ENCODE assay signal across 1 cellular context in the genomic region with DNA sequence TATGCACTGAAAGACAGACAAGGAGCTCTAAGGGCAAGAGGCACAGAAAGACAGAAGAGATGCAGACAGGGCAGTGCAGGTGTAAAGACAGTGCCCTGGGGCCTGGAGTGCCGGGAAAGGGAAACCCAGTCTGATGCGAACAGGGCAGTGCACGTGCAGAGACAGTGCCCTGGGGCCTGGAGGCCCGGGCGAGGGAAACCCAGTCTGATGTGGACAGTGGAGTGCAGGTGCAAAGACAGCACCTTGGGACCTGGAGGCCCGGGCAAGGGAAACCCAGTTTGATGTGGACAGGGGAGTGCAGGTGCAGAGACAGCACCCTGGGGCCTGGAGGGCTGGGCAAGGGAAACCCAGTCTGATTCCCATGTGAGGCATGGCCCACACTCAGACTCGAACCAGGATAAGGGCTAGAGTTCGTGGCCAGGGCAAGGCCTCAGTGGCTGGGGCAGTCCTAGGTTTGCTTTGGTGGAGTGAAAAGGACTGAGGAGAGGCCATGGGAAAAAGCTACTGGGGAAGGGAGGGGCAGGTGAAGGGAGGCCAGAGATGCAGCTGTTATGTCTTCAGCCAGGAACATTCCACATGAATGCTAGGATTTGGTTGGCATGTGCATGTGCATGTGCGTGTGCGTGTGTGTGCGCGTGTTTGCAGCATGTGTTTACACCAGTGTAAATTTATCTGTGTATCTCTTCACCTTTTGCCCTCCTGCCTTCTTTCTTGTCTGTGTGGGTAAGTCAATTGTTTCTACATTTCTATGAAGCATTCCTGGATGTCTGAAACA.
TF ChIP-seq lines count a peak whose summit lies in the region.

No MANE protein-coding gene starts in this region.

TF ChIP-seq in WTC11, 78 proteins besides CTCF, POLR2A, EP300 and RAD21 (continued from another document):
- TF ChIP-seq, protein P1, sequence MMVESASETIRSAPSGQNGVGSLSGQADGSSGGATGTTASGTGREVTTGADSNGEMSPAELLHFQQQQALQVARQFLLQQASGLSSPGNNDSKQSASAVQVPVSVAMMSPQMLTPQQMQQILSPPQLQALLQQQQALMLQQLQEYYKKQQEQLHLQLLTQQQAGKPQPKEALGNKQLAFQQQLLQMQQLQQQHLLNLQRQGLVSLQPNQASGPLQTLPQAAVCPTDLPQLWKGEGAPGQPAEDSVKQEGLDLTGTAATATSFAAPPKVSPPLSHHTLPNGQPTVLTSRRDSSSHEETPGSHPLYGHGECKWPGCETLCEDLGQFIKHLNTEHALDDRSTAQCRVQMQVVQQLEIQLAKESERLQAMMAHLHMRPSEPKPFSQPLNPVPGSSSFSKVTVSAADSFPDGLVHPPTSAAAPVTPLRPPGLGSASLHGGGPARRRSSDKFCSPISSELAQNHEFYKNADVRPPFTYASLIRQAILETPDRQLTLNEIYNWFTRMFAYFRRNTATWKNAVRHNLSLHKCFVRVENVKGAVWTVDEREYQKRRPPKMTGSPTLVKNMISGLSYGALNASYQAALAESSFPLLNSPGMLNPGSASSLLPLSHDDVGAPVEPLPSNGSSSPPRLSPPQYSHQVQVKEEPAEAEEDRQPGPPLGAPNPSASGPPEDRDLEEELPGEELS (CRISPR knock-in tag; IDR thresholded peaks at IDR 0.05) = no peak
- no peak for TF ChIP-seq ZNF232 (CRISPR knock-in tag; IDR thresholded peaks at IDR 0.05)
- TF ChIP-seq, protein P2, sequence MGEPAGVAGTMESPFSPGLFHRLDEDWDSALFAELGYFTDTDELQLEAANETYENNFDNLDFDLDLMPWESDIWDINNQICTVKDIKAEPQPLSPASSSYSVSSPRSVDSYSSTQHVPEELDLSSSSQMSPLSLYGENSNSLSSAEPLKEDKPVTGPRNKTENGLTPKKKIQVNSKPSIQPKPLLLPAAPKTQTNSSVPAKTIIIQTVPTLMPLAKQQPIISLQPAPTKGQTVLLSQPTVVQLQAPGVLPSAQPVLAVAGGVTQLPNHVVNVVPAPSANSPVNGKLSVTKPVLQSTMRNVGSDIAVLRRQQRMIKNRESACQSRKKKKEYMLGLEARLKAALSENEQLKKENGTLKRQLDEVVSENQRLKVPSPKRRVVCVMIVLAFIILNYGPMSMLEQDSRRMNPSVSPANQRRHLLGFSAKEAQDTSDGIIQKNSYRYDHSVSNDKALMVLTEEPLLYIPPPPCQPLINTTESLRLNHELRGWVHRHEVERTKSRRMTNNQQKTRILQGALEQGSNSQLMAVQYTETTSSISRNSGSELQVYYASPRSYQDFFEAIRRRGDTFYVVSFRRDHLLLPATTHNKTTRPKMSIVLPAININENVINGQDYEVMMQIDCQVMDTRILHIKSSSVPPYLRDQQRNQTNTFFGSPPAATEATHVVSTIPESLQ (CRISPR knock-in tag; IDR thresholded peaks at IDR 0.05) = no peak
- no peak for TF ChIP-seq CREB1 (CRISPR knock-in tag; IDR thresholded peaks at IDR 0.05)
- TF ChIP-seq CREM (CRISPR knock-in tag; IDR thresholded peaks at IDR 0.05) = no peak
- no peak for TF ChIP-seq ZNF219 (CRISPR knock-in tag; IDR thresholded peaks at IDR 0.05; ENCODE audit: borderline replicate concordance)
- no peak for TF ChIP-seq TP53 (CRISPR knock-in tag; IDR thresholded peaks at IDR 0.05)
- no peak for TF ChIP-seq PRRX2 (CRISPR knock-in tag; IDR thresholded peaks at IDR 0.05)
- no peak for TF ChIP-seq TCF7 (CRISPR knock-in tag; IDR thresholded peaks at IDR 0.05; ENCODE audit: low read depth)
- TF ChIP-seq GABPB1 (CRISPR knock-in tag; IDR thresholded peaks at IDR 0.05) = no peak
- TF ChIP-seq NFATC4 (CRISPR knock-in tag; IDR thresholded peaks at IDR 0.05) = no peak
- TF ChIP-seq ATF3 (CRISPR knock-in tag; conservative IDR thresholded peaks at IDR 0.05) = no peak
- no peak for TF ChIP-seq ZNF396 (CRISPR knock-in tag; IDR thresholded peaks at IDR 0.05; ENCODE audit: borderline replicate concordance)
- TF ChIP-seq JUN (CRISPR knock-in tag; IDR thresholded peaks at IDR 0.05) = no peak
- TF ChIP-seq NR3C1 (CRISPR knock-in tag; conservative IDR thresholded peaks at IDR 0.05; ENCODE audit: low read depth) = no peak
TF ChIP-seq in WTC11: peak in this region for 0.
